ENCODE assay signal across 16 cellular contexts in genomic region chr16:8721693-8722348, GRCh38. TPM values are rescaled to one million over a fixed set of nuclear protein-coding genes. Genes with fewer than 3 reads are reported as not detected.
A peak's percentile ranks its signal among the peaks of the same experiment; 100 is the strongest.
DNase-seq lines count a peak whose midpoint lies in the region; ATAC-seq and TF ChIP-seq lines count a peak whose summit lies in the region.
"Had no signal": no experiment of that assay in that cellular context is flagged by ENCODE, and none has a peak within 500 bp of the region (broad histone marks: within the 10 kb centered on the region; RNA-seq: fewer than 3 reads in every experiment).

No MANE protein-coding gene starts in this region.

- H3K36me3 ChIP-seq in DOHH2 (ENCODE audit: control insufficient read depth, low read length): no peaks in the 10 kb centered on the region
- H3K36me3 ChIP-seq: breast epithelium, Peyer's patch had no signal

- H3K4me3 Mint-ChIP-seq in WTC11 (no peak overlapping the region), naive B cell (peak overlapping the region in 4 of 8 donors; percentile 36 to 82 (median 58))
- H3K4me3 Mint-ChIP-seq: activated CD8-positive, alpha-beta T cell treated with anti-CD3 and anti-CD28 coated beads for 36 hours; activated naive CD8-positive, alpha-beta T cell; activated T-cell treated with anti-CD3 and anti-CD28 coated beads, Interleukin-2, amount 50 U/mL, for 72 hours had no signal

- DNase-seq in NAMALWA (ENCODE audit: low spot score) (peak; percentile 8), WTC11 (ENCODE audit: low spot score) (no peak), naive B cell (no peak), hippocampal formation (lab: John Stamatoyannopoulos, UW) (no peak), HK-2 (ENCODE audit: unreplicated experiment) (no peak)
- DNase-seq in activated CD4-positive, CD25-positive, alpha-beta regulatory T cell (lab: John Stamatoyannopoulos, UW): no peak
- DNase-seq: activated CD8-positive, alpha-beta T cell treated with anti-CD3 and anti-CD28 coated beads for 36 hours; activated T-cell treated with anti-CD3 and anti-CD28 coated beads, Interleukin-2, amount 50 U/mL, for 72 hours; AML-193; effector CD8-positive, alpha-beta T cell; heart right ventricle; IMR-90; Peyer's patch had no signal

- H4K20me1 ChIP-seq in DOHH2 (ENCODE audit: control insufficient read depth, insufficient read depth, low read depth, low read length): no peaks in the 10 kb centered on the region

- POLR2A ChIA-PET in WTC11 (lab: Charles Lee): interaction anchor here (0.6 to 1.1 kb wide), 2 partner anchors 21 to 147 kb away, joined by 3 to 4 read pairs; partner anchors contain the start of gene CARHSP1

- H3K36me3 Mint-ChIP-seq in WTC11 (no peaks in the 10 kb centered on the region), naive B cell (peaks cover 0 to 4% of the 10 kb centered on the region in 2 donors)

- H3K27ac ChIP-seq in DOHH2 (ENCODE audit: low read depth, low read length): no peak overlapping the region
- H3K27ac ChIP-seq: breast epithelium, heart right ventricle, Peyer's patch had no signal

- H3K4me3 ChIP-seq in DOHH2 (ENCODE audit: low read length): no peak overlapping the region
- H3K4me3 ChIP-seq: breast epithelium, heart right ventricle, Peyer's patch had no signal

- no peaks in the 10 kb centered on the region for H3K9me3 ChIP-seq in DOHH2 (ENCODE audit: control insufficient read depth, insufficient read depth, low read length)
- H3K9me3 ChIP-seq: breast epithelium had no signal

- H3K27ac Mint-ChIP-seq in WTC11 (0 out of 2 replicates have a peak overlapping the region, but pooled peaks have one; percentile 50), naive B cell (peak overlapping the region in 5 of 6 donors; percentile 14 to 72 (median 39))
- H3K27ac Mint-ChIP-seq: activated CD8-positive, alpha-beta T cell treated with anti-CD3 and anti-CD28 coated beads for 36 hours; activated naive CD8-positive, alpha-beta T cell; activated T-cell treated with anti-CD3 and anti-CD28 coated beads, Interleukin-2, amount 50 U/mL, for 72 hours had no signal

- no peaks in the 10 kb centered on the region; the same call in 1 of the 2 replicates for H3K4me1 Mint-ChIP-seq in WTC11
- H3K4me1 Mint-ChIP-seq in naive B cell: peaks cover 0 to 6% (median 5%) of the 10 kb centered on the region in 3 donors

- TF ChIP-seq CTCF in DOHH2 (IDR thresholded peaks at IDR 0.05; ENCODE audit: low read depth, low read length, poor library complexity, severe bottlenecking) (no peak), WTC11 (IDR thresholded peaks at IDR 0.05) (no peak)

- peaks cover 5% of the 10 kb centered on the region; the same call in 1 of the 2 replicates for H3K4me1 ChIP-seq in DOHH2 (ENCODE audit: control insufficient read depth, low read length)
- H3K4me1 ChIP-seq: breast epithelium had no signal

- peak; percentile 39; the same call in 1 of the 2 replicates for ATAC-seq in WTC11
- peak in 1 of 2 donors; percentile 32 for ATAC-seq in naive B cell (ENCODE audit: low read depth in 2 of 2)
- ATAC-seq: activated CD8-positive, alpha-beta T cell treated with anti-CD3 and anti-CD28 coated beads for 36 hours; activated T-cell treated with anti-CD3 and anti-CD28 coated beads, Interleukin-2, amount 50 U/mL, for 72 hours had no signal

- H3K79me2 ChIP-seq in DOHH2 (ENCODE audit: control insufficient read depth, low read length): no peaks in the 10 kb centered on the region

- no peaks in the 10 kb centered on the region for H3K9me2 ChIP-seq in DOHH2 (replicated peaks; ENCODE audit: control insufficient read depth, low read length)

- H3K9me3 Mint-ChIP-seq in WTC11 (no peaks in the 10 kb centered on the region), naive B cell (peaks cover 0 to 9% (median 8%) of the 10 kb centered on the region in 7 donors)

- CTCF ChIA-PET in WTC11 (lab: Charles Lee): interaction anchor here (0.6 to 1.3 kb wide), 5 partner anchors 9 to 159 kb away, joined by 3 to 6 read pairs (median 4); no protein-coding TSS in a partner anchor

- no peaks in the 10 kb centered on the region for H3F3A ChIP-seq in DOHH2 (ENCODE audit: control insufficient read depth, insufficient read depth)

- no peaks in the 10 kb centered on the region for H3K27me3 ChIP-seq in DOHH2 (ENCODE audit: control insufficient read depth, low read length)
- H3K27me3 ChIP-seq: breast epithelium, heart right ventricle, Peyer's patch had no signal

- H3K4me2 ChIP-seq in DOHH2 (ENCODE audit: low read length): 0 out of 2 replicates have a peak overlapping the region, but pooled peaks have one; percentile 14

- H3K27me3 Mint-ChIP-seq in WTC11 (ENCODE audit: low read depth): no peaks in the 10 kb centered on the region
- H3K27me3 Mint-ChIP-seq in naive B cell: no peaks in the 10 kb centered on the region
- H3K27me3 Mint-ChIP-seq: activated CD8-positive, alpha-beta T cell treated with anti-CD3 and anti-CD28 coated beads for 36 hours; activated naive CD8-positive, alpha-beta T cell had no signal

TF ChIP-seq in WTC11, 78 proteins besides CTCF, POLR2A, EP300 and RAD21 (continues in another document):
- TF ChIP-seq PRDM15 (CRISPR knock-in tag; IDR thresholded peaks at IDR 0.05) (no peak), CREM (CRISPR knock-in tag; IDR thresholded peaks at IDR 0.05) (no peak), ZNF512 (CRISPR knock-in tag; IDR thresholded peaks at IDR 0.05; ENCODE audit: borderline replicate concordance) (no peak), FOXK1 (CRISPR knock-in tag; IDR thresholded peaks at IDR 0.05) (no peak), HMGXB4 (CRISPR knock-in tag; IDR thresholded peaks at IDR 0.05) (no peak), ZNF396 (CRISPR knock-in tag; IDR thresholded peaks at IDR 0.05; ENCODE audit: borderline replicate concordance) (no peak)

RNA-seq across cellular contexts. Expression of gene ABAT, which starts 47.4 kb away (rescaled TPM):
- total RNA-seq in WTC11 (2021): 4.4 to 6.6 TPM (median 5.4 TPM) in 3 replicates
- 10 to 100 TPM in 1 of 6 donors, 1 to 10 TPM in 5; 1.9 to 10.0 (median 4.8) TPM for polyA plus RNA-seq in naive B cell (ENCODE audit: low read depth in 6 of 6)
